8 cellular contexts compared by ENCODE assay signal in the genomic region with DNA sequence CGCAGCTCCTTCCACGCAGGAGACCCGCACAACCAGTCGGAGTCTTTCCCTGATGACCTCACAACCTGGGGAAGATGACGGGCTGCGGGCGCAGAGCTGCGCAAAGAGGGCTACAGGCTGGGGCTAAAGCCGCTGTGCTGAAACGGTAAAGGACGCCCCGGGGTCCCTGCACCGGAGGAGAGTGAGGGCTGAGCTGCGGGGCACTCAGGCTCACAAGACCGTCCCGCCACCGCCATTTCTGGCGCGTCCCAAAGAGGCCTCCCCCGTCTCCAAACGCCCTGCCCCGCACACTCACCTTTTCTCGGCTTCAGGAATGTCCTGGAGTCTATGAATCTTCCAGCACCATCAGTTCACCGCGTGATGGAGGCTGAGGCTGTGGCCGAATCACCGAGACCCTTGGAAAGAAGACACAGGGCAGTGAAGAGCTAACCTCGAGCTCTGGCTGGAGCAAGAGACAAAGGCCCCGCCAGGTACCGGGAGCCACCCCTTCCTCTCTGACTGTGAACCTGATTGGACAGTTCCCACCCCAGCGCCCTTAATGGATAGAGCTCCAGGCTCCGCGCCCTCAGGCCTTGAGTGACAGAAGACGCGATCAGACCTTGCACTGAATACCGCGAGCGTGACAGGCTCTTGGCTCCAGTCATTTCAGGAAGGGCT. TPM values are rescaled to one million over a fixed set of nuclear protein-coding genes. Genes with fewer than 3 reads are reported as not detected.
DNase-seq lines count a peak whose midpoint lies in the region; TF ChIP-seq lines count a peak whose summit lies in the region.

No MANE protein-coding gene starts in this region.

- H3K27me3 Mint-ChIP-seq in mesothelial cell of epicardium (ENCODE audit: low read depth) (no peaks in the 10 kb centered on the region), Calu3 (ENCODE audit: unreplicated experiment) (no peaks in the 10 kb centered on the region)

- BruUV-seq in Calu3 (replicated peaks; lab: Mats Ljungman, UMichigan) = no TSS peak

- no peak for TF ChIP-seq CTCF in mesothelial cell of epicardium (IDR thresholded peaks at IDR 0.05; ENCODE audit: unreplicated experiment)
- TF ChIP-seq CTCF in Calu3 (IDR thresholded peaks at IDR 0.05; ENCODE audit: unreplicated experiment) = no peak

- H3K4me3 Mint-ChIP-seq in mesothelial cell of epicardium (peak overlapping the region; percentile 98), Calu3 (ENCODE audit: low read depth, unreplicated experiment) (no peak overlapping the region)

- peaks cover 6% of the 10 kb centered on the region for H3K9me3 Mint-ChIP-seq in mesothelial cell of epicardium
- H3K9me3 Mint-ChIP-seq in Calu3 (ENCODE audit: low read depth, unreplicated experiment) = peaks cover 3% of the 10 kb centered on the region

- CTCF ChIA-PET in Calu3 (lab: Charles Lee) = no interaction called here

- intact Hi-C loops in Calu3 (cut with micrococcal nuclease; ENCODE audit: unreplicated experiment) = no loop called here

- peak; percentile 55 for TF ChIP-seq POLR2A in Raji (IDR thresholded peaks at IDR 0.05; ENCODE audit: insufficient read depth, low read depth, low read length)

- peaks cover 23% of the 10 kb centered on the region for H3K36me3 Mint-ChIP-seq in mesothelial cell of epicardium
- H3K36me3 Mint-ChIP-seq in Calu3 (ENCODE audit: insufficient read depth, unreplicated experiment) = peaks cover 7% of the 10 kb centered on the region

- H3K27ac Mint-ChIP-seq in mesothelial cell of epicardium (peak overlapping the region; percentile 99), Calu3 (ENCODE audit: unreplicated experiment) (no peak overlapping the region)

- H3K4me1 Mint-ChIP-seq in mesothelial cell of epicardium = peaks cover 6% of the 10 kb centered on the region
- H3K4me1 Mint-ChIP-seq in Calu3 (ENCODE audit: low read depth, unreplicated experiment) = no peaks in the 10 kb centered on the region

- DNase-seq in activated T-cell treated with anti-CD3 and anti-CD28 coated beads for 24 hours (ENCODE audit: low read depth) (peak; percentile 29), cerebellum (ENCODE audit: low spot score) (peak; percentile 86), mesothelial cell of epicardium (ENCODE audit: low spot score in 2 of 2, unreplicated experiment in 2 of 2) (peak in 1 of 2 experiments; percentile 65), HuH-7 (ENCODE audit: low spot score) (no peak), NOMO-1 treated with dmso at 0.1 percent for 144 hours (lab: John Stamatoyannopoulos, UW; ENCODE audit: unreplicated experiment) (no peak), Calu3 (no peak)
- no peak for DNase-seq in activated T-cell treated with anti-CD3 and anti-CD28 coated beads, Interleukin-2, amount 50 U/mL, for 1 hour

RNA-seq across cellular contexts. Expression of gene ZNF429, which starts 41.8 kb away (rescaled TPM):
- total RNA-seq in cerebellum (26.0 TPM), mesothelial cell of epicardium (20.4 to 21.2 TPM (median 21.1 TPM) in 3 replicates), Calu3 (2022) (3.7 and 5.6 TPM in 2 replicates)

Comparison
In these comparisons a context has a peak if more than half of its experiments do, and no peak if none do; other contexts are left out.
1. DNase-seq: peak in activated T-cell treated with anti-CD3 and anti-CD28 coated beads for 24 hours (single experiment) and cerebellum (single experiment); none in activated T-cell treated with anti-CD3 and anti-CD28 coated beads, Interleukin-2, amount 50 U/mL, for 1 hour (single experiment), HuH-7 (single experiment), NOMO-1 treated with dmso at 0.1 percent for 144 hours (single experiment) and Calu3 (single experiment).